8 cellular contexts compared by ENCODE assay signal in the genomic region with DNA sequence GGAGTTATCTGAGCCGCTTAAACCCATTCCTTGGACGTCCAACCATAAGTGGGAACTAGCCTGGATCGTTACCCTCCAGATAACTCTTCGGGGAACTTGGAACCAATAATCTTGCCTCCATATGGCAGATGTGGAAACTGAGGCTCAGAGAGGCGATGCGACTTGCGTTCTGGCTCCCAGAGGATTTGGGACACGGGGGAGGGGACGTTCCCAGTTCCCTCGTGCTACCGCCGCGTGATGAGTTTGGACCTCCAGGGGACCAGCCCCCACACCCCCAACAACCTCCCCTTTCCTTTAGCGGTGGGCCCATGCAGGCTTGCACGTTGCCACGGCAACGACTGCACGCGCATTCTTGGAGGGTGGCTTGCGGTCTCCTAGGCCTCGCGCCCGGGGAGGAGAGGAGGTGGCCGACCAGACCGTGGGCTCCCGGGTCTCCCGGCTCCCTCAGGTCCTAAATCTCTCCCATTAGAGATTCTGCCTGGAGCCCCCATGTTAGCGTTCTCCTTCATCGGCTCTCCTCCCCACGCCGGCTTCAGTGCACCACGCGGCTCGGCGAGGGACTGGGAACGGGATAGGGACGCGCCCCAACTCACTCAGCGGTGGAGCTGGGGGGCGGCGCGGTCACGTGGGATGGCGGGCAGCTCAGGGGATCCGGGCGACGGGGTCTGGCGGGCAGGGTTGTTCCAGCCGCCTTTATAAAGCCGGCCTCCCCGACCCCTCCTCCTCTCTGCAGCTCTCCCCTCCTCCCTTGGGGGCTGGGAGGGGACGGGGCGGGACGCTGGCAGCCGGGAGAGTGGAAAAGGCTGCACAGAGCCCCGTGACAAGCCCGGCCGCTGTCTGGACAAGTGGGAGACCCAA. TPM values are rescaled to one million over a fixed set of nuclear protein-coding genes. Genes with fewer than 3 reads are reported as not detected.
A peak's percentile ranks its signal among the peaks of the same experiment; 100 is the strongest.
DNase-seq lines count a peak whose midpoint lies in the region; ATAC-seq and TF ChIP-seq lines count a peak whose summit lies in the region.

A gene with protein sequence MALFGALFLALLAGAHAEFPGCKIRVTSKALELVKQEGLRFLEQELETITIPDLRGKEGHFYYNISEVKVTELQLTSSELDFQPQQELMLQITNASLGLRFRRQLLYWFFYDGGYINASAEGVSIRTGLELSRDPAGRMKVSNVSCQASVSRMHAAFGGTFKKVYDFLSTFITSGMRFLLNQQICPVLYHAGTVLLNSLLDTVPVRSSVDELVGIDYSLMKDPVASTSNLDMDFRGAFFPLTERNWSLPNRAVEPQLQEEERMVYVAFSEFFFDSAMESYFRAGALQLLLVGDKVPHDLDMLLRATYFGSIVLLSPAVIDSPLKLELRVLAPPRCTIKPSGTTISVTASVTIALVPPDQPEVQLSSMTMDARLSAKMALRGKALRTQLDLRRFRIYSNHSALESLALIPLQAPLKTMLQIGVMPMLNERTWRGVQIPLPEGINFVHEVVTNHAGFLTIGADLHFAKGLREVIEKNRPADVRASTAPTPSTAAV (minus strand): TSS at position 670 of the 858 bp plus-strand sequence. CDS start 703 bp downstream, outside the sequence.

- H4K20me1 ChIP-seq in GM23248 (ENCODE audit: insufficient read depth), result no peaks in the 10 kb centered on the region

- peak within 1 kb of the TSS; percentile 69 for H3K9ac ChIP-seq in GM23248

- no peak within 1 kb of the TSS for H3K27ac ChIP-seq in ACC112 (ENCODE audit: low read depth, low read length)
- H3K27ac ChIP-seq in GM23248, result peak within 1 kb of the TSS; percentile 63
- peak within 1 kb of the TSS; percentile 40 to 89 for H3K27ac ChIP-seq in coronary artery
- H3K27ac ChIP-seq in skin epidermis, result peak within 1 kb of the TSS in 20 of 21 experiments; percentile 29 to 86 (median 76)

- CTCF ChIA-PET in T-cell (lab: Charles Lee), result interaction anchor here in 1 of 2 donors (1.5 kb wide), 1 partner anchor 30 kb away, joined by 3 read pairs; a partner anchor contains a TSS

- no peaks in the 10 kb centered on the region for H3K36me3 Mint-ChIP-seq in T-cell

- in situ Hi-C loops in GM23248 (cut with MboI), result no loop called here

- H3K4me3 ChIP-seq in ACC112 (ENCODE audit: low read depth, low read length) (peak within 1 kb of the TSS; percentile 71), GM23248 (peak within 1 kb of the TSS; percentile 68), coronary artery (peak within 1 kb of the TSS; percentile 74), skin epidermis (peak within 1 kb of the TSS; percentile 33 to 53 (median 46))

- POLR2A ChIA-PET in T-cell (lab: Charles Lee), result no interaction called here

- peak; percentile 78 for DNase-seq in GM23248
- DNase-seq in T-cell, result peak in 24 of 34 experiments; percentile 17 to 51 (median 32)
- peak; percentile 84 for DNase-seq in coronary artery (ENCODE audit: low spot score)
- DNase-seq in kidney tubule cell (ENCODE audit: low spot score), result peak; percentile 33
- DNase-seq in cortex of kidney (lab: John Stamatoyannopoulos, UW), result no peak
- DNase-seq in NCI-H1436 (lab: John Stamatoyannopoulos, UW), result no peak

- H3K27me3 Mint-ChIP-seq in T-cell, result peaks cover 18 to 22% of the 10 kb centered on the region in 2 donors

- H3K9me3 Mint-ChIP-seq in T-cell, result no peaks in the 10 kb centered on the region

- no peaks in the 10 kb centered on the region for H3F3A ChIP-seq in GM23248 (ENCODE audit: insufficient read depth)

- H2AFZ ChIP-seq in ACC112 (ENCODE audit: low read length, unreplicated experiment) (peak within 1 kb of the TSS; percentile 58), GM23248 (peak within 1 kb of the TSS; percentile 89)

- H3K4me1 ChIP-seq in ACC112 (ENCODE audit: control insufficient read depth, insufficient read depth, low read length, unreplicated experiment) (peaks cover 13% of the 10 kb centered on the region), GM23248 (ENCODE audit: insufficient read depth) (peaks cover 9% of the 10 kb centered on the region)

- no peaks in the 10 kb centered on the region for H3K27me3 ChIP-seq in ACC112 (ENCODE audit: insufficient read depth, low read length)
- H3K27me3 ChIP-seq in GM23248 (replicated peaks; ENCODE audit: insufficient read depth), result no peaks in the 10 kb centered on the region

- H3K36me3 ChIP-seq in ACC112 (ENCODE audit: insufficient read depth, low read length), result no peaks in the 10 kb centered on the region
- H3K36me3 ChIP-seq in GM23248 (ENCODE audit: low read depth), result no peaks in the 10 kb centered on the region

- ATAC-seq in T-cell (replicated peaks in 1 of 4), result peak; percentile 29 to 44 (median 38)

- H3K4me2 ChIP-seq in GM23248 (ENCODE audit: unreplicated experiment), result peak within 1 kb of the TSS; percentile 80

- peaks cover 9 to 21% (median 18%) of the 10 kb centered on the region in 3 donors for H3K4me1 Mint-ChIP-seq in T-cell

- WGBS in GM23248 (ENCODE audit: low coverage in 1 of 2, low lambda C conversion rate in 2 of 2, missing lambda C conversion rate in 2 of 2), 2 experiments, result 2 to 3% methylated on average over 40 to 48 of the region's 58 CpGs

- no peak within 1 kb of the TSS for H3K27ac Mint-ChIP-seq in T-cell

- H3K79me2 ChIP-seq in ACC112 (ENCODE audit: control insufficient read depth, insufficient read depth, low read length, unreplicated experiment) (no peaks in the 10 kb centered on the region), GM23248 (ENCODE audit: insufficient read depth) (no peaks in the 10 kb centered on the region)

- H3K9me2 ChIP-seq in GM23248 (ENCODE audit: insufficient read depth), result no peaks in the 10 kb centered on the region

- no peak for TF ChIP-seq CTCF in coronary artery (IDR thresholded peaks at IDR 0.05)

- H3K4me3 Mint-ChIP-seq in T-cell, result peak within 1 kb of the TSS; percentile 56 to 79 (median 77)

- no peaks in the 10 kb centered on the region for H3K9me3 ChIP-seq in GM23248 (ENCODE audit: low read depth)

RNA-seq across cellular contexts. Expression of the gene that starts here (rescaled TPM):
- 14.5 and 22.6 TPM in 2 replicates for total RNA-seq in GM23248 (2014; rRNA removed; shearing (Covaris generic))
- 24.4 and 25.7 TPM in 2 replicates for polyA plus RNA-seq in GM23248 (2016; fragmentation: Nextera tagmentation; extraction: Ambion mirVana)
- total RNA-seq in T-cell, result 1 to 10 TPM in 3 of 5 donors, under 1 TPM in 1, not detected in 1; 0.35 to 1.7 (median 1.4) TPM

Comparison
In these comparisons a context has a peak if more than half of its experiments do, and no peak if none do; other contexts are left out.
1. DNase-seq: peak in GM23248 (single experiment), T-cell (24 of 34), coronary artery (single experiment) and kidney tubule cell (single experiment); none in cortex of kidney (single experiment) and NCI-H1436 (single experiment).
2. Peak in every context shown above with its lines, with median percentiles within 50 percentile points of each other: H3K4me3 ChIP-seq.